In genomic region chr15:32029862-32030781, GRCh38 we compare ENCODE assay signal across 8 cellular contexts. TPM values are rescaled to one million over a fixed set of nuclear protein-coding genes. Genes with fewer than 3 reads are reported as not detected.
DNase-seq lines count a peak whose midpoint lies in the region; ATAC-seq and TF ChIP-seq lines count a peak whose summit lies in the region.

Gene CHRNA7, plus strand, starts transcription at chr15:32030515. Its CDS starts 80 bp downstream, at chr15:32030595.

- peak within 1 kb of the TSS in 3 of 21 experiments; percentile 21 to 74 (median 53) for H3K27ac ChIP-seq in skin epidermis

- peak within 1 kb of the TSS; percentile 41 for H3K4me3 Mint-ChIP-seq in MCF 10A (ENCODE audit: unreplicated experiment)

- CTCF ChIA-PET in MCF 10A (lab: Yijun Ruan, JAX) = no interaction called here

- intact Hi-C loops in MCF 10A (cut with micrococcal nuclease) = no loop called here

- DNase-seq in stimulated activated CD4-positive, alpha-beta T cell treated with anti-CD3 and anti-CD28 coated beads, Interleukin-15, amount 100 ng/mL, for 24 hours = peak; percentile 56
- DNase-seq in stimulated activated CD4-positive, alpha-beta T cell treated with anti-CD3 and anti-CD28 coated beads, Interleukin-4, amount 100 ng/mL, for 4 hours = no peak
- DNase-seq in NOMO-1 (lab: John Stamatoyannopoulos, UW; ENCODE audit: unreplicated experiment in 2 of 2) (peak; percentile 46 to 67), MCF 10A (ENCODE audit: unreplicated experiment) (peak; percentile 22), inferior parietal cortex (ENCODE audit: extremely low spot score) (peak; percentile 39), epidermal melanocyte (ENCODE audit: insufficient read length, low spot score) (no peak)

- peak; percentile 65 for ATAC-seq in HG03139 (IDR thresholded peaks at IDR 0.05; ENCODE audit: unreplicated experiment)

- H3K9me3 Mint-ChIP-seq in MCF 10A (ENCODE audit: unreplicated experiment) = no peaks in the 10 kb centered on the region

- TF ChIP-seq CTCF in MCF 10A (IDR thresholded peaks at IDR 0.05; ENCODE audit: unreplicated experiment) = no peak

- H3K4me1 Mint-ChIP-seq in MCF 10A (ENCODE audit: insufficient read depth, unreplicated experiment) = no peaks in the 10 kb centered on the region

- no TSS peak for BruUV-seq in MCF 10A (replicated peaks; lab: Mats Ljungman, UMichigan)

- peak within 1 kb of the TSS; percentile 34 to 56 (median 43) for H3K4me3 ChIP-seq in skin epidermis

- H3K27ac Mint-ChIP-seq in MCF 10A (ENCODE audit: low read depth, unreplicated experiment) = no peak within 1 kb of the TSS

- POLR2A ChIA-PET in MCF 10A (lab: Yijun Ruan, JAX) = no interaction called here

- no peaks in the 10 kb centered on the region for H3K36me3 Mint-ChIP-seq in MCF 10A (ENCODE audit: insufficient read depth, unreplicated experiment)

- peaks cover 80% of the 10 kb centered on the region for H3K27me3 Mint-ChIP-seq in MCF 10A (ENCODE audit: insufficient read depth, unreplicated experiment)

RNA-seq across cellular contexts. Expression of gene CHRNA7, which starts in this region (rescaled TPM):
- total RNA-seq in MCF 10A (2022) = 0.20 and 0.23 TPM in 2 replicates

Comparison
In these comparisons a context has a peak if more than half of its experiments do, and no peak if none do; other contexts are left out.
1. DNase-seq: peak in stimulated activated CD4-positive, alpha-beta T cell treated with anti-CD3 and anti-CD28 coated beads, Interleukin-15, amount 100 ng/mL, for 24 hours (single experiment), NOMO-1 (2 of 2) and inferior parietal cortex (single experiment); none in stimulated activated CD4-positive, alpha-beta T cell treated with anti-CD3 and anti-CD28 coated beads, Interleukin-4, amount 100 ng/mL, for 4 hours (0 of 2) and epidermal melanocyte (single experiment).
2. Peak in DNase-seq in MCF 10A; RNA of the gene not detected or under 1 TPM.